ENCODE assay signal across 2 cellular contexts in the genomic region with DNA sequence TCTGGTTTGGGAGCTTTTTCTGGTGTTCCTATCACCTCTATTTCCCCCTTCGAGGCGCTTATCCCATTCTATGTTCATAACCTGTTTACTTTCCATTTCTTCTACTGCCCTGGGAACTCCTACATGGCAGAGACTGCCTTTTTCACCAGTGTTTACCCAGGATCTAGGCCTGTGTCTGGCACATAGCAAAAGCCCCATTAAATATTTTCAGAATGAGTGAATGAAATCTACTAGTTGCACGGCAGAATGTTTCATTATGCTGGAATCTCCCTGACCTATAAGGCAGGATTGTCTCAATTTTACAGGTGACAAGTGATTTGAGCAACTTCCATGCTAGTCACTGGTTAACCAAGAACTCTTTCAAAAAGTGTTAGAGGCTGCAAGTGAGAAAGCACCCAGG.
A peak's percentile ranks its signal among the peaks of the same experiment; 100 is the strongest.
TF ChIP-seq lines count a peak whose summit lies in the region.

No MANE protein-coding gene starts in this region.

TF ChIP-seq in IMR-90, 13 proteins besides CTCF, POLR2A, EP300 and RAD21:
- TF ChIP-seq CEBPB (IDR thresholded peaks at IDR 0.05; ENCODE audit: low read depth, low read length) (peak; percentile 51; the same call in 1 of the 2 replicates), NFE2L2 (IDR thresholded peaks at IDR 0.05; ENCODE audit: low read depth, low read length) (no peak)
TF ChIP-seq in IMR-90: peak in this region for 1.

TF ChIP-seq in WTC11, 78 proteins besides CTCF, POLR2A, EP300 and RAD21:
- TF ChIP-seq, protein P1, sequence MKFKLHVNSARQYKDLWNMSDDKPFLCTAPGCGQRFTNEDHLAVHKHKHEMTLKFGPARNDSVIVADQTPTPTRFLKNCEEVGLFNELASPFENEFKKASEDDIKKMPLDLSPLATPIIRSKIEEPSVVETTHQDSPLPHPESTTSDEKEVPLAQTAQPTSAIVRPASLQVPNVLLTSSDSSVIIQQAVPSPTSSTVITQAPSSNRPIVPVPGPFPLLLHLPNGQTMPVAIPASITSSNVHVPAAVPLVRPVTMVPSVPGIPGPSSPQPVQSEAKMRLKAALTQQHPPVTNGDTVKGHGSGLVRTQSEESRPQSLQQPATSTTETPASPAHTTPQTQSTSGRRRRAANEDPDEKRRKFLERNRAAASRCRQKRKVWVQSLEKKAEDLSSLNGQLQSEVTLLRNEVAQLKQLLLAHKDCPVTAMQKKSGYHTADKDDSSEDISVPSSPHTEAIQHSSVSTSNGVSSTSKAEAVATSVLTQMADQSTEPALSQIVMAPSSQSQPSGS (CRISPR knock-in tag; IDR thresholded peaks at IDR 0.05; ENCODE audit: borderline replicate concordance, low read depth), result no peak
- TF ChIP-seq FOXP1 (CRISPR knock-in tag; IDR thresholded peaks at IDR 0.05; ENCODE audit: borderline replicate concordance) (no peak), KAT7 (CRISPR knock-in tag; IDR thresholded peaks at IDR 0.05; ENCODE audit: borderline replicate concordance) (no peak), EMX1 (CRISPR knock-in tag; IDR thresholded peaks at IDR 0.05) (no peak), ELF4 (CRISPR knock-in tag; IDR thresholded peaks at IDR 0.05; ENCODE audit: low read depth) (no peak), NR1H2 (CRISPR knock-in tag; IDR thresholded peaks at IDR 0.05) (no peak), ZNF121 (CRISPR knock-in tag; IDR thresholded peaks at IDR 0.05) (no peak)
- TF ChIP-seq, protein P2, sequence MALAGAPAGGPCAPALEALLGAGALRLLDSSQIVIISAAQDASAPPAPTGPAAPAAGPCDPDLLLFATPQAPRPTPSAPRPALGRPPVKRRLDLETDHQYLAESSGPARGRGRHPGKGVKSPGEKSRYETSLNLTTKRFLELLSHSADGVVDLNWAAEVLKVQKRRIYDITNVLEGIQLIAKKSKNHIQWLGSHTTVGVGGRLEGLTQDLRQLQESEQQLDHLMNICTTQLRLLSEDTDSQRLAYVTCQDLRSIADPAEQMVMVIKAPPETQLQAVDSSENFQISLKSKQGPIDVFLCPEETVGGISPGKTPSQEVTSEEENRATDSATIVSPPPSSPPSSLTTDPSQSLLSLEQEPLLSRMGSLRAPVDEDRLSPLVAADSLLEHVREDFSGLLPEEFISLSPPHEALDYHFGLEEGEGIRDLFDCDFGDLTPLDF (CRISPR knock-in tag; IDR thresholded peaks at IDR 0.05), result no peak
- TF ChIP-seq, protein P3, sequence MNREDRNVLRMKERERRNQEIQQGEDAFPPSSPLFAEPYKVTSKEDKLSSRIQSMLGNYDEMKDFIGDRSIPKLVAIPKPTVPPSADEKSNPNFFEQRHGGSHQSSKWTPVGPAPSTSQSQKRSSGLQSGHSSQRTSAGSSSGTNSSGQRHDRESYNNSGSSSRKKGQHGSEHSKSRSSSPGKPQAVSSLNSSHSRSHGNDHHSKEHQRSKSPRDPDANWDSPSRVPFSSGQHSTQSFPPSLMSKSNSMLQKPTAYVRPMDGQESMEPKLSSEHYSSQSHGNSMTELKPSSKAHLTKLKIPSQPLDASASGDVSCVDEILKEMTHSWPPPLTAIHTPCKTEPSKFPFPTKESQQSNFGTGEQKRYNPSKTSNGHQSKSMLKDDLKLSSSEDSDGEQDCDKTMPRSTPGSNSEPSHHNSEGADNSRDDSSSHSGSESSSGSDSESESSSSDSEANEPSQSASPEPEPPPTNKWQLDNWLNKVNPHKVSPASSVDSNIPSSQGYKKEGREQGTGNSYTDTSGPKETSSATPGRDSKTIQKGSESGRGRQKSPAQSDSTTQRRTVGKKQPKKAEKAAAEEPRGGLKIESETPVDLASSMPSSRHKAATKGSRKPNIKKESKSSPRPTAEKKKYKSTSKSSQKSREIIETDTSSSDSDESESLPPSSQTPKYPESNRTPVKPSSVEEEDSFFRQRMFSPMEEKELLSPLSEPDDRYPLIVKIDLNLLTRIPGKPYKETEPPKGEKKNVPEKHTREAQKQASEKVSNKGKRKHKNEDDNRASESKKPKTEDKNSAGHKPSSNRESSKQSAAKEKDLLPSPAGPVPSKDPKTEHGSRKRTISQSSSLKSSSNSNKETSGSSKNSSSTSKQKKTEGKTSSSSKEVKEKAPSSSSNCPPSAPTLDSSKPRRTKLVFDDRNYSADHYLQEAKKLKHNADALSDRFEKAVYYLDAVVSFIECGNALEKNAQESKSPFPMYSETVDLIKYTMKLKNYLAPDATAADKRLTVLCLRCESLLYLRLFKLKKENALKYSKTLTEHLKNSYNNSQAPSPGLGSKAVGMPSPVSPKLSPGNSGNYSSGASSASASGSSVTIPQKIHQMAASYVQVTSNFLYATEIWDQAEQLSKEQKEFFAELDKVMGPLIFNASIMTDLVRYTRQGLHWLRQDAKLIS (CRISPR knock-in tag; IDR thresholded peaks at IDR 0.05; ENCODE audit: borderline replicate concordance), result no peak
- TF ChIP-seq, protein P4, sequence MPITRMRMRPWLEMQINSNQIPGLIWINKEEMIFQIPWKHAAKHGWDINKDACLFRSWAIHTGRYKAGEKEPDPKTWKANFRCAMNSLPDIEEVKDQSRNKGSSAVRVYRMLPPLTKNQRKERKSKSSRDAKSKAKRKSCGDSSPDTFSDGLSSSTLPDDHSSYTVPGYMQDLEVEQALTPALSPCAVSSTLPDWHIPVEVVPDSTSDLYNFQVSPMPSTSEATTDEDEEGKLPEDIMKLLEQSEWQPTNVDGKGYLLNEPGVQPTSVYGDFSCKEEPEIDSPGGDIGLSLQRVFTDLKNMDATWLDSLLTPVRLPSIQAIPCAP (CRISPR knock-in tag; IDR thresholded peaks at IDR 0.05), result no peak
- TF ChIP-seq, protein P5, sequence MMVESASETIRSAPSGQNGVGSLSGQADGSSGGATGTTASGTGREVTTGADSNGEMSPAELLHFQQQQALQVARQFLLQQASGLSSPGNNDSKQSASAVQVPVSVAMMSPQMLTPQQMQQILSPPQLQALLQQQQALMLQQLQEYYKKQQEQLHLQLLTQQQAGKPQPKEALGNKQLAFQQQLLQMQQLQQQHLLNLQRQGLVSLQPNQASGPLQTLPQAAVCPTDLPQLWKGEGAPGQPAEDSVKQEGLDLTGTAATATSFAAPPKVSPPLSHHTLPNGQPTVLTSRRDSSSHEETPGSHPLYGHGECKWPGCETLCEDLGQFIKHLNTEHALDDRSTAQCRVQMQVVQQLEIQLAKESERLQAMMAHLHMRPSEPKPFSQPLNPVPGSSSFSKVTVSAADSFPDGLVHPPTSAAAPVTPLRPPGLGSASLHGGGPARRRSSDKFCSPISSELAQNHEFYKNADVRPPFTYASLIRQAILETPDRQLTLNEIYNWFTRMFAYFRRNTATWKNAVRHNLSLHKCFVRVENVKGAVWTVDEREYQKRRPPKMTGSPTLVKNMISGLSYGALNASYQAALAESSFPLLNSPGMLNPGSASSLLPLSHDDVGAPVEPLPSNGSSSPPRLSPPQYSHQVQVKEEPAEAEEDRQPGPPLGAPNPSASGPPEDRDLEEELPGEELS (CRISPR knock-in tag; IDR thresholded peaks at IDR 0.05), result no peak
- TF ChIP-seq, protein P6, sequence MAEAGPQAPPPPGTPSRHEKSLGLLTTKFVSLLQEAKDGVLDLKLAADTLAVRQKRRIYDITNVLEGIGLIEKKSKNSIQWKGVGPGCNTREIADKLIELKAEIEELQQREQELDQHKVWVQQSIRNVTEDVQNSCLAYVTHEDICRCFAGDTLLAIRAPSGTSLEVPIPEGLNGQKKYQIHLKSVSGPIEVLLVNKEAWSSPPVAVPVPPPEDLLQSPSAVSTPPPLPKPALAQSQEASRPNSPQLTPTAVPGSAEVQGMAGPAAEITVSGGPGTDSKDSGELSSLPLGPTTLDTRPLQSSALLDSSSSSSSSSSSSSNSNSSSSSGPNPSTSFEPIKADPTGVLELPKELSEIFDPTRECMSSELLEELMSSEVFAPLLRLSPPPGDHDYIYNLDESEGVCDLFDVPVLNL (CRISPR knock-in tag; IDR thresholded peaks at IDR 0.05; ENCODE audit: borderline replicate concordance, low read depth), result no peak
- TF ChIP-seq, protein P7, sequence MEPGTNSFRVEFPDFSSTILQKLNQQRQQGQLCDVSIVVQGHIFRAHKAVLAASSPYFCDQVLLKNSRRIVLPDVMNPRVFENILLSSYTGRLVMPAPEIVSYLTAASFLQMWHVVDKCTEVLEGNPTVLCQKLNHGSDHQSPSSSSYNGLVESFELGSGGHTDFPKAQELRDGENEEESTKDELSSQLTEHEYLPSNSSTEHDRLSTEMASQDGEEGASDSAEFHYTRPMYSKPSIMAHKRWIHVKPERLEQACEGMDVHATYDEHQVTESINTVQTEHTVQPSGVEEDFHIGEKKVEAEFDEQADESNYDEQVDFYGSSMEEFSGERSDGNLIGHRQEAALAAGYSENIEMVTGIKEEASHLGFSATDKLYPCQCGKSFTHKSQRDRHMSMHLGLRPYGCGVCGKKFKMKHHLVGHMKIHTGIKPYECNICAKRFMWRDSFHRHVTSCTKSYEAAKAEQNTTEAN (CRISPR knock-in tag; IDR thresholded peaks at IDR 0.05), result no peak
- TF ChIP-seq, protein P8, sequence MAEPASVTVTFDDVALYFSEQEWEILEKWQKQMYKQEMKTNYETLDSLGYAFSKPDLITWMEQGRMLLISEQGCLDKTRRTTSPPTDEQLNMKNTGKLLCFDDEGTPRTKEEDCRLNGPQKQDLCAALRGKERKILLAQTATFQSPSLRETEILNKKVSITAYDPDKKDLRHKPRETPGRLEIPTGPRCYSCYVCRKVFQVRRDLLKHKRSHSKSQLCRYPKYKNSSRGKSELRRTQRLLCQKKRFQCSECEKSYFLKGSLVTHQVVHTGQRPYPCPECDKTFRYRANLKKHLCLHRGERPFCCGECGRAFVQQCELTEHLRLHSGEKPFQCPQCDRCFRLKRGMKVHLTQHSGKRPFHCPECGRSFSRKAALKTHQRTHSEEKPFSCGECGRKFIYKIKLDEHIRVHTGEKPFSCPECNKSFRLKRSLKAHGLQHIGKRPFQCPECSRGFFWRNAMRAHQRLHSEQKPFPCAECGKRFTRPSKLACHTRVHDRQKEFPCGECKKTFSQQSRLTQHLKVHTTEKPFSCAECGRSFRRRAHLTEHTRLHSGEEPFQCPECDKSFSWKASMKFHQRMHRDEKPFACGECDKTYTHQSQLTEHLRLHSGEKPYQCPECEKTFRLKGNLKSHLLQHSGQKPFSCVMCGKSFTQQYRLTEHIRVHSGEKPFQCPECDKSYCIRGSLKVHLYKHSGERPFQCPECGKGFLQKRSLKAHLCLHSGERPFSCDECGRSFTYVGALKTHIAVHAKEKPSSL (CRISPR knock-in tag; conservative IDR thresholded peaks at IDR 0.05), result no peak
